1 cellular context compared by ENCODE assay signal in genomic region chr15:60181957-60182356, GRCh38.
A peak's percentile ranks its signal among the peaks of the same experiment; 100 is the strongest.
TF ChIP-seq lines count a peak whose summit lies in the region.

No MANE protein-coding gene starts in this region.

TF ChIP-seq in HEK293, 187 proteins besides CTCF, POLR2A, EP300 and RAD21 (continued from another document):
- TF ChIP-seq, protein P1, sequence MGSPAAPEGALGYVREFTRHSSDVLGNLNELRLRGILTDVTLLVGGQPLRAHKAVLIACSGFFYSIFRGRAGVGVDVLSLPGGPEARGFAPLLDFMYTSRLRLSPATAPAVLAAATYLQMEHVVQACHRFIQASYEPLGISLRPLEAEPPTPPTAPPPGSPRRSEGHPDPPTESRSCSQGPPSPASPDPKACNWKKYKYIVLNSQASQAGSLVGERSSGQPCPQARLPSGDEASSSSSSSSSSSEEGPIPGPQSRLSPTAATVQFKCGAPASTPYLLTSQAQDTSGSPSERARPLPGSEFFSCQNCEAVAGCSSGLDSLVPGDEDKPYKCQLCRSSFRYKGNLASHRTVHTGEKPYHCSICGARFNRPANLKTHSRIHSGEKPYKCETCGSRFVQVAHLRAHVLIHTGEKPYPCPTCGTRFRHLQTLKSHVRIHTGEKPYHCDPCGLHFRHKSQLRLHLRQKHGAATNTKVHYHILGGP (tag by site-specific recombination; IDR thresholded peaks at IDR 0.05) = peak; percentile 71
